In the genomic region with DNA sequence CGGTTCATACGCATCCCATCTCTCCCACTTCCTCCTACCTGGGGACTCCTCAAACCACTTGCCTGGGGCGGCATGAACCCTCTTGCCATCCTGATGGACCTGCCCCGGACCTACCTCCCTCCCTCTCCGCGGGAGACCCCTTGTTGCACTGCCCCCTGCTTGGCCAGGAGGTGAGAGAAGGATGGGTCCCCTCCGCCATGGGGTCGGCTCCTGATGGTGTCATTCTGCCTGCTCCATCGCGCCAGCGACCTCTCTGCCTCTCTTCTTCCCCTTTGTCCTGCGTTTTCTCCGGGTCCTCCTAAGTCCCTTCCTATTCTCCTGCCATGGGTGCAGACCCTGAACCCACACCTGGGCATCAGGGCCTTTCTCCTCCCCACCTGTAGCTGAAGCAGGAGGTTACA, we compare ENCODE assay signal across 12 cellular contexts. TPM values are rescaled to one million over a fixed set of nuclear protein-coding genes. Genes with fewer than 3 reads are reported as not detected.
DNase-seq lines count a peak whose midpoint lies in the region; ATAC-seq and TF ChIP-seq lines count a peak whose summit lies in the region.
"Had no signal": no experiment of that assay in that cellular context is flagged by ENCODE, and none has a peak within 500 bp of the region (broad histone marks: within the 10 kb centered on the region; RNA-seq: fewer than 3 reads in every experiment).

No MANE protein-coding gene starts in this region.

- H3K27ac ChIP-seq in CD8-positive, alpha-beta memory T cell (ENCODE audit: low read depth, low read length) = no peak overlapping the region
- no peak overlapping the region for H3K27ac ChIP-seq in neural progenitor cell

- H3K9me3 Mint-ChIP-seq in CD8-positive, alpha-beta memory T cell = no peaks in the 10 kb centered on the region
- peaks cover 5% of the 10 kb centered on the region for H3K9me3 Mint-ChIP-seq in neural progenitor cell

- H3K27ac Mint-ChIP-seq in CD8-positive, alpha-beta memory T cell = peak overlapping the region; percentile 75 to 99 (median 92)
- H3K27ac Mint-ChIP-seq in neural progenitor cell = peak overlapping the region; percentile 66

- H3K36me3 ChIP-seq in CD8-positive, alpha-beta memory T cell (ENCODE audit: insufficient read depth, low read length) = no peaks in the 10 kb centered on the region
- no peaks in the 10 kb centered on the region for H3K36me3 ChIP-seq in neural progenitor cell

- peaks cover 48% of the 10 kb centered on the region for H3K4me1 ChIP-seq in CD8-positive, alpha-beta memory T cell (ENCODE audit: insufficient read depth, low read length)
- H3K4me1 ChIP-seq in neural progenitor cell = peaks cover 42% of the 10 kb centered on the region

- peaks cover 57% of the 10 kb centered on the region for H3F3A ChIP-seq in neural progenitor cell (ENCODE audit: low read depth)

- CTCF ChIA-PET in CD8-positive, alpha-beta memory T cell (lab: Charles Lee) = interaction anchor here (0.7 to 18.0 kb wide), 5 partner anchors 16 to 129 kb away, joined by 3 to 237 read pairs (median 5); a partner anchor contains a TSS

- ATAC-seq in esophagus mucosa = no peak
- ATAC-seq: GM12878 had no signal

- peaks cover 0 to 6% (median 0%) of the 10 kb centered on the region in 3 donors for H3K36me3 Mint-ChIP-seq in CD8-positive, alpha-beta memory T cell
- peaks cover 8% of the 10 kb centered on the region for H3K36me3 Mint-ChIP-seq in neural progenitor cell

- H3K79me2 ChIP-seq in neural progenitor cell (ENCODE audit: low read depth) = no peaks in the 10 kb centered on the region

- H3K27me3 Mint-ChIP-seq in CD8-positive, alpha-beta memory T cell = peaks cover 4 to 11% of the 10 kb centered on the region in 2 donors
- peaks cover 74% of the 10 kb centered on the region for H3K27me3 Mint-ChIP-seq in neural progenitor cell (ENCODE audit: insufficient read depth, low read depth)

- no peak overlapping the region for H2AFZ ChIP-seq in neural progenitor cell (replicated peaks)

- H3K4me2 ChIP-seq in neural progenitor cell = peak overlapping the region; percentile 63

- H3K4me3 Mint-ChIP-seq in CD8-positive, alpha-beta memory T cell = peak overlapping the region; percentile 86 to 97 (median 90)
- peak overlapping the region; percentile 87 for H3K4me3 Mint-ChIP-seq in neural progenitor cell

- H3K4me3 ChIP-seq in CD8-positive, alpha-beta memory T cell (ENCODE audit: low read length) = peak overlapping the region; percentile 89
- peak overlapping the region; percentile 41 for H3K4me3 ChIP-seq in Jurkat, Clone E6-1 (ENCODE audit: low read length)
- H3K4me3 ChIP-seq in neural progenitor cell = no peak overlapping the region
- H3K4me3 ChIP-seq: GM12878, mucosa of descending colon had no signal

- no peaks in the 10 kb centered on the region for H3K9me3 ChIP-seq in CD8-positive, alpha-beta memory T cell (ENCODE audit: low read length)
- H3K9me3 ChIP-seq in neural progenitor cell (ENCODE audit: low read depth) = no peaks in the 10 kb centered on the region
- H3K9me3 ChIP-seq: mucosa of descending colon had no signal

- peaks cover 94% of the 10 kb centered on the region for H4K20me1 ChIP-seq in neural progenitor cell (ENCODE audit: low read depth)

- DNase-seq in CD8-positive, alpha-beta memory T cell = no peak
- no peak for DNase-seq in Jurkat, Clone E6-1 (ENCODE audit: low read depth, low spot score)
- peak; percentile 61 for DNase-seq in ecto neural progenitor cell (ENCODE audit: low spot score)
- no peak for DNase-seq in neural progenitor cell (ENCODE audit: low spot score)
- DNase-seq in NCI-H1092 treated with DMSO at 0.1 percent for 48 hours (lab: John Stamatoyannopoulos, UW) = no peak
- no peak for DNase-seq in NCI-H1092 (lab: John Stamatoyannopoulos, UW)
- no peak for DNase-seq in NCI-H2171 (lab: John Stamatoyannopoulos, UW)
- DNase-seq: NCI-H226 had no signal

- peaks cover 6% of the 10 kb centered on the region for H3K27me3 ChIP-seq in CD8-positive, alpha-beta memory T cell (ENCODE audit: insufficient read depth, low read length, poor library complexity, severe bottlenecking)
- peaks cover 100% of the 10 kb centered on the region for H3K27me3 ChIP-seq in neural progenitor cell

- H3K4me1 Mint-ChIP-seq in CD8-positive, alpha-beta memory T cell = peaks cover 43 to 55% (median 52%) of the 10 kb centered on the region in 3 donors
- H3K4me1 Mint-ChIP-seq in neural progenitor cell = peaks cover 77% of the 10 kb centered on the region

- no peak overlapping the region for H3K9ac ChIP-seq in neural progenitor cell

- no peak for TF ChIP-seq CTCF in neural progenitor cell (IDR thresholded peaks at IDR 0.05)

- POLR2A ChIA-PET in CD8-positive, alpha-beta memory T cell (lab: Charles Lee) = interaction anchor here (0.7 to 2.4 kb wide), 6 partner anchors 12 to 129 kb away, joined by 3 to 14 read pairs (median 4); a partner anchor contains a TSS

RNA-seq across cellular contexts. Expression of a gene that starts 3.6 kb away (rescaled TPM):
- not detected for total RNA-seq in CD8-positive, alpha-beta memory T cell
- 2.3 TPM for polyA plus RNA-seq in CD8-positive, alpha-beta memory T cell
- polyA plus RNA-seq in Jurkat, Clone E6-1 (2012; ENCODE audit: insufficient read depth, insufficient read length) = 1.7 TPM
- total RNA-seq in neural progenitor cell (ENCODE audit: low replicate concordance) = 0.56 TPM in 1 of 2 replicates, not detected in the other
- not detected for total RNA-seq in esophagus mucosa
- total RNA-seq: endothelial cell of umbilical vein, GM12878, mucosa of descending colon had no signal
- polyA plus RNA-seq: endothelial cell of umbilical vein, GM12878 had no signal

RNA-seq across cellular contexts. Expression of a gene that starts 10.2 kb away (rescaled TPM):
- 1 to 10 TPM; 1.4 TPM for total RNA-seq in CD8-positive, alpha-beta memory T cell
- polyA plus RNA-seq in CD8-positive, alpha-beta memory T cell = 0.21 TPM
- polyA plus RNA-seq in Jurkat, Clone E6-1 (2012; ENCODE audit: insufficient read depth, insufficient read length) = 5.6 TPM
- total RNA-seq in neural progenitor cell (ENCODE audit: low replicate concordance) (0.07 and 1.2 TPM in 2 replicates), esophagus mucosa (0.48 TPM)
- total RNA-seq: endothelial cell of umbilical vein had no signal

RNA-seq across cellular contexts. Expression of a gene that starts 17.4 kb away (rescaled TPM):
- total RNA-seq in CD8-positive, alpha-beta memory T cell = under 1 TPM; 0.33 to 0.39 TPM
- polyA plus RNA-seq in CD8-positive, alpha-beta memory T cell = not detected
- not detected for polyA plus RNA-seq in Jurkat, Clone E6-1 (2012; ENCODE audit: insufficient read depth, insufficient read length)
- total RNA-seq in neural progenitor cell (ENCODE audit: low replicate concordance) (0.25 TPM in 1 of 2 replicates, not detected in the other), esophagus mucosa (0.28 TPM)

RNA-seq across cellular contexts. Expression of a gene that starts 24.5 kb away (rescaled TPM):
- 10 to 100 TPM; 91.5 to 91.8 TPM for total RNA-seq in CD8-positive, alpha-beta memory T cell
- polyA plus RNA-seq in CD8-positive, alpha-beta memory T cell = 24.5 TPM
- polyA plus RNA-seq in Jurkat, Clone E6-1 (2012; ENCODE audit: insufficient read depth, insufficient read length) = 120 TPM
- total RNA-seq in neural progenitor cell (ENCODE audit: low replicate concordance) (84.1 and 144 TPM in 2 replicates), esophagus mucosa (144 TPM)

RNA-seq across cellular contexts. Expression of a gene that starts 36.8 kb away (rescaled TPM):
- 10 to 100 TPM; 73.3 to 78.3 TPM for total RNA-seq in CD8-positive, alpha-beta memory T cell
- polyA plus RNA-seq in CD8-positive, alpha-beta memory T cell = 45.9 TPM
- polyA plus RNA-seq in Jurkat, Clone E6-1 (2012; ENCODE audit: insufficient read depth, insufficient read length) = 69.8 TPM
- total RNA-seq in neural progenitor cell (ENCODE audit: low replicate concordance) (32.4 and 41.8 TPM in 2 replicates), esophagus mucosa (52.8 TPM)
